Comparison of ENCODE assay signal across 1 cellular context in the genomic region with DNA sequence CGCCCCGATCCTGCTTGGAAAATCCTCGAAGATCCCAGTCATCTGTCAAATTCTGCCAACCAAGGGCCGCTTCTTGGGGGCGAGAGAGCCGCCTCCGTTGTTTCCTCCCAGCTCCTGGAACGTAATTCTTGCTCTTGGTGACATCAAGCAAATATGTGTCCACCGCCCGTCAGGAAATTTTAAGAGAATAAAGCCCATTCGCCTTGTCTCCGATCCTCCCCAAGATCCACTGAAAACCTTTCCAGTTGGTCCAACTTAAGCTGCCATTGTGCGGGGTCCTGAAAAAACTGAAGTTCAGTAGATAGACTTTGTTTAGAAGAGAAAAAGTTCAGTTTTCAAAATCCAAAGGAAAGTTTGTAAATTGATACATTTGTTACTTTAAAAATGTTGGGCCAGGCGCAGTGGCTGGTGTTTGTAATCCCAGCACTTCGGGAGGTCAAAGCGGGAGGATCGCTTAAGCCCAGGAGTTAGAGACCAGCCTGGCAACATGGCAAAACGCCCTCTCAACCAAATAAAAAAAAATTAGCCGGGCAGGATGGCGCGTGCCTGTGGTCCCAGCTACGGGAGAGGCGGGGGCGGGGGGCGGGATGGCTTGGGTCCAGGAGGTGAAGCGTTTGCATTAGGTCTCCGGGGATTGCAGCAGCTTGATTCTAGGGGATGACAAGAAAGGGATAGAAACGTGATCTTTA.
TF ChIP-seq lines count a peak whose summit lies in the region.

No MANE protein-coding gene starts in this region.

TF ChIP-seq in K562, 482 proteins besides CTCF, POLR2A, EP300 and RAD21 (continued from another document and continues in another):
- TF ChIP-seq MNT (conservative IDR thresholded peaks at IDR 0.05) (no peak), KDM5B (IDR thresholded peaks at IDR 0.05; ENCODE audit: insufficient replicate concordance, low read depth, low read length) (no peak), SPI1 (IDR thresholded peaks at IDR 0.05; ENCODE audit: borderline replicate concordance, low read depth, low read length) (no peak), MIER1 (IDR thresholded peaks at IDR 0.05; ENCODE audit: low read depth) (no peak), ZNF644 (tag; IDR thresholded peaks at IDR 0.05; ENCODE audit: low read depth) (no peak), CBX1 (IDR thresholded peaks at IDR 0.05; ENCODE audit: low read depth) (no peak), XRCC5 (IDR thresholded peaks at IDR 0.05; ENCODE audit: low read depth, low read length) (0 out of 2 replicates have a peak, but pooled peaks have one; percentile 4), TCF7 (IDR thresholded peaks at IDR 0.05; ENCODE audit: borderline replicate concordance) (no peak), ATF3 (IDR thresholded peaks at IDR 0.05) (no peak), ATF3 (CRISPR knock-in tag; conservative IDR thresholded peaks at IDR 0.05) (no peak), MED1 (CRISPR knock-in tag; IDR thresholded peaks at IDR 0.05; ENCODE audit: borderline replicate concordance) (no peak), BCOR (IDR thresholded peaks at IDR 0.05) (no peak), MLLT1 (IDR thresholded peaks at IDR 0.05) (no peak), CREBBP (IDR thresholded peaks at IDR 0.05; ENCODE audit: low read depth, low read length) (no peak), ZNF507 (tag; conservative IDR thresholded peaks at IDR 0.05) (no peak), SAFB2 (IDR thresholded peaks at IDR 0.05; ENCODE audit: borderline replicate concordance, low read depth, low read length, severe bottlenecking) (no peak), CCAR2 (IDR thresholded peaks at IDR 0.05; ENCODE audit: low read depth, low read length) (no peak), EGR1 (conservative IDR thresholded peaks at IDR 0.05) (0 out of 2 replicates have a peak, but pooled peaks have one; percentile 4), SETDB1 (IDR thresholded peaks at IDR 0.05; ENCODE audit: low read length) (no peak), RNF2 (IDR thresholded peaks at IDR 0.05) (0 out of 2 replicates have a peak, but pooled peaks have one; percentile 11), BRD4 (IDR thresholded peaks at IDR 0.05) (peak; percentile 17; the same call in 1 of the 2 replicates), ZBTB11 (CRISPR knock-in tag; IDR thresholded peaks at IDR 0.05) (no peak), NCOA1 (IDR thresholded peaks at IDR 0.05; ENCODE audit: low read depth) (no peak), RBM39 (optimal IDR thresholded peaks at IDR 0.05; ENCODE audit: low read depth, low read length) (no peak), HOMEZ (CRISPR knock-in tag; IDR thresholded peaks at IDR 0.05) (no peak), ETV5 (CRISPR knock-in tag; IDR thresholded peaks at IDR 0.05; ENCODE audit: low read depth) (no peak), PCBP2 (IDR thresholded peaks at IDR 0.05; ENCODE audit: low read depth, low read length, poor library complexity, severe bottlenecking) (no peak), HEY1 (CRISPR knock-in tag; IDR thresholded peaks at IDR 0.05; ENCODE audit: borderline replicate concordance) (no peak)
- TF ChIP-seq, protein P1, sequence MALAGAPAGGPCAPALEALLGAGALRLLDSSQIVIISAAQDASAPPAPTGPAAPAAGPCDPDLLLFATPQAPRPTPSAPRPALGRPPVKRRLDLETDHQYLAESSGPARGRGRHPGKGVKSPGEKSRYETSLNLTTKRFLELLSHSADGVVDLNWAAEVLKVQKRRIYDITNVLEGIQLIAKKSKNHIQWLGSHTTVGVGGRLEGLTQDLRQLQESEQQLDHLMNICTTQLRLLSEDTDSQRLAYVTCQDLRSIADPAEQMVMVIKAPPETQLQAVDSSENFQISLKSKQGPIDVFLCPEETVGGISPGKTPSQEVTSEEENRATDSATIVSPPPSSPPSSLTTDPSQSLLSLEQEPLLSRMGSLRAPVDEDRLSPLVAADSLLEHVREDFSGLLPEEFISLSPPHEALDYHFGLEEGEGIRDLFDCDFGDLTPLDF (CRISPR knock-in tag; IDR thresholded peaks at IDR 0.05): no peak
- TF ChIP-seq, protein P2, sequence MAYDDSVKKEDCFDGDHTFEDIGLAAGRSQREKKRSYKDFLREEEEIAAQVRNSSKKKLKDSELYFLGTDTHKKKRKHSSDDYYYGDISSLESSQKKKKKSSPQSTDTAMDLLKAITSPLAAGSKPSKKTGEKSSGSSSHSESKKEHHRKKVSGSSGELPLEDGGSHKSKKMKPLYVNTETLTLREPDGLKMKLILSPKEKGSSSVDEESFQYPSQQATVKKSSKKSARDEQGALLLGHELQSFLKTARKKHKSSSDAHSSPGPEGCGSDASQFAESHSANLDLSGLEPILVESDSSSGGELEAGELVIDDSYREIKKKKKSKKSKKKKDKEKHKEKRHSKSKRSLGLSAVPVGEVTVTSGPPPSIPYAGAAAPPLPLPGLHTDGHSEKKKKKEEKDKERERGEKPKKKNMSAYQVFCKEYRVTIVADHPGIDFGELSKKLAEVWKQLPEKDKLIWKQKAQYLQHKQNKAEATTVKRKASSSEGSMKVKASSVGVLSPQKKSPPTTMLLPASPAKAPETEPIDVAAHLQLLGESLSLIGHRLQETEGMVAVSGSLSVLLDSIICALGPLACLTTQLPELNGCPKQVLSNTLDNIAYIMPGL (CRISPR knock-in tag; IDR thresholded peaks at IDR 0.05): no peak
- TF ChIP-seq, protein P3, sequence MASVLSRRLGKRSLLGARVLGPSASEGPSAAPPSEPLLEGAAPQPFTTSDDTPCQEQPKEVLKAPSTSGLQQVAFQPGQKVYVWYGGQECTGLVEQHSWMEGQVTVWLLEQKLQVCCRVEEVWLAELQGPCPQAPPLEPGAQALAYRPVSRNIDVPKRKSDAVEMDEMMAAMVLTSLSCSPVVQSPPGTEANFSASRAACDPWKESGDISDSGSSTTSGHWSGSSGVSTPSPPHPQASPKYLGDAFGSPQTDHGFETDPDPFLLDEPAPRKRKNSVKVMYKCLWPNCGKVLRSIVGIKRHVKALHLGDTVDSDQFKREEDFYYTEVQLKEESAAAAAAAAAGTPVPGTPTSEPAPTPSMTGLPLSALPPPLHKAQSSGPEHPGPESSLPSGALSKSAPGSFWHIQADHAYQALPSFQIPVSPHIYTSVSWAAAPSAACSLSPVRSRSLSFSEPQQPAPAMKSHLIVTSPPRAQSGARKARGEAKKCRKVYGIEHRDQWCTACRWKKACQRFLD (CRISPR knock-in tag; IDR thresholded peaks at IDR 0.05): peak; percentile 28; the same call in 1 of the 2 replicates
- TF ChIP-seq, protein P4, sequence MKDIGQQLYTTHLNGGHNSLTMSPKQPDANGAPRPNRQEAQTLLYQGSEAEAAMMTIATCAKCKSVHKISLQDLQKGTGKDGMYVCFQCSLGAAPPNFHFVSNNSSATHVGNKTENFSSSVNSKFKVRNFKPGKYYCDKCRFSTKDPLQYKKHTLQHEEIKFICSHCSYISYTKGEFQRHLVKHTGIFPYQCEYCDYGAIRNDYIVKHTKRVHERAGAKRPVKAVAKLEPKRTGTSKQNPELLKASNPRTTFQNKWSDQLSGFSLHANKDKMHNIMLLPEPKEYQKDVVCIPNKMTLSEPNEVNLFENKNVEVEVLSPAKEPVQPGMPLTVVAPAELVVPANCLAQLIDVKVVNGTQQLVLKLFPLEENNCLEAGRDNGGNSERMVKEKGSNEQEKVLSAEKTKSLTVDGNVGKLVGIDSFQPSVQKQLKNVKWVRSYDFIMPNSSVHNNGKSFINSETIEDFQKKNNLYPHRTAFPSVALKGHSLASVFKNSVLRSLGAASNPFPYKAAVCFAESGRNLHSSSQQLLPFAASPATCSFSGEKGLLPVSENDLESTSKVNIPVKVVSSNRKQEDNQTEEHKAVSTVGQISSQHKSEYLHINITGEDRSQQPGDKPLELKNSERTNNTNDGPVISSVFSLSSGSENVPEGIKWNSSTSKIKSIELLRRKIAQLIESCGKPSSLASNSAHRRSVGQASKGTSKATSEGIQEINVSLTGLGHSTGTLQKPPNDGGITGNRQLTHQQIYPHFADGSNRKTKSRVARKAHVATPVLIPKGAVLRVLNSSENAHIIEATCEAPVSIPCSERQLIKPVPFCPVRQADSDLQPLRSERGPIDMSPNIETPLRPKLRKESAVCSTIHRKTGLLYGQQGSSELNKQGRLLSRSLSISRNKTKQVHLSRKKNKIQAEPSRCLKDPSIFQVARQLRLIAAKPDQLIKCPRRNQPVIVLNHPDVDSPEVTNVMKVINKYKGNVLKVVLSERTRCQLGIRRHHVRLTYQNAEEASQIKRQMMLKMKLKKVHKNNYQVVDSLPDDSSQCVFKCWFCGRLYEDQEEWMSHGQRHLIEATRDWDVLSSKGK (CRISPR knock-in tag; IDR thresholded peaks at IDR 0.05): no peak
